In genomic region chr19:32201211-32201610, GRCh38 we compare ENCODE assay signal across 20 cellular contexts.
"Had no signal": no experiment of that assay in that cellular context is flagged by ENCODE, and none has a peak within 500 bp of the region (broad histone marks: within the 10 kb centered on the region; RNA-seq: fewer than 3 reads in every experiment).

No MANE protein-coding gene starts in this region.

- H3K4me1 Mint-ChIP-seq: neural crest cell; stimulated activated memory B cell treated with anti-CD40 and anti-IgM and Interleukin-4, amounts not matched to agents 10 μg/mL and 1 μg/mL and 100 μg/mL, for 72 hours had no signal

- H3K27me3 ChIP-seq: right lobe of liver, testis, tibial nerve had no signal

- ATAC-seq: gastroesophageal sphincter; stimulated activated memory B cell treated with anti-CD40 and anti-IgM and Interleukin-4, amounts not matched to agents 10 μg/mL and 1 μg/mL and 100 μg/mL, for 72 hours had no signal

- H3K36me3 ChIP-seq: esophagus squamous epithelium, gastroesophageal sphincter, left ventricle myocardium inferior, lower lobe of right lung, prostate gland, right lobe of liver, tibial nerve had no signal

- DNase-seq: effector memory CD4-positive, alpha-beta T cell; esophagus squamous epithelium; foreskin fibroblast; glutamatergic neuron; left ventricle myocardium inferior; lower lobe of right lung; mesenchymal stem cell; naive B cell; stimulated activated CD4-positive, alpha-beta T cell treated with anti-CD3 and anti-CD28 coated beads, Interleukin-1b, Interleukin-23, amount 100 ng/mL, for 48 hours; stimulated activated CD4-positive, alpha-beta T cell treated with anti-CD3 and anti-CD28 coated beads, Interleukin-4, amount 100 ng/mL, for 24 hours; testis had no signal

- H3K36me3 Mint-ChIP-seq: stimulated activated memory B cell treated with anti-CD40 and anti-IgM and Interleukin-4, amounts not matched to agents 10 μg/mL and 1 μg/mL and 100 μg/mL, for 72 hours had no signal

- H3K4me3 Mint-ChIP-seq: naive B cell; neural crest cell; stimulated activated memory B cell treated with anti-CD40 and anti-IgM and Interleukin-4, amounts not matched to agents 10 μg/mL and 1 μg/mL and 100 μg/mL, for 72 hours; stimulated activated naive CD8-positive, alpha-beta T cell treated with anti-CD3 and anti-CD28 coated beads, Interleukin-15, amount 100 ng/mL, for 72 hours had no signal

- H3K27ac ChIP-seq: epithelial cell of prostate, esophagus squamous epithelium, gastroesophageal sphincter, left ventricle myocardium inferior, lower lobe of right lung, parathyroid adenoma, prostate gland, right lobe of liver, testis, tibial nerve had no signal

- H3K4me3 ChIP-seq: esophagus squamous epithelium, gastroesophageal sphincter, left ventricle myocardium inferior, lower lobe of right lung, prostate gland, right lobe of liver, testis, tibial nerve had no signal

- H3K27ac Mint-ChIP-seq: naive B cell; stimulated activated memory B cell treated with anti-CD40 and anti-IgM and Interleukin-4, amounts not matched to agents 10 μg/mL and 1 μg/mL and 100 μg/mL, for 72 hours had no signal

- H3K9me3 ChIP-seq: esophagus squamous epithelium, gastroesophageal sphincter, left ventricle myocardium inferior, lower lobe of right lung, prostate gland, right lobe of liver, testis, tibial nerve had no signal

- H3K4me1 ChIP-seq: esophagus squamous epithelium, gastroesophageal sphincter, lower lobe of right lung, parathyroid adenoma, prostate gland, right lobe of liver, testis had no signal
